1 cellular context compared by ENCODE assay signal in the genomic region with DNA sequence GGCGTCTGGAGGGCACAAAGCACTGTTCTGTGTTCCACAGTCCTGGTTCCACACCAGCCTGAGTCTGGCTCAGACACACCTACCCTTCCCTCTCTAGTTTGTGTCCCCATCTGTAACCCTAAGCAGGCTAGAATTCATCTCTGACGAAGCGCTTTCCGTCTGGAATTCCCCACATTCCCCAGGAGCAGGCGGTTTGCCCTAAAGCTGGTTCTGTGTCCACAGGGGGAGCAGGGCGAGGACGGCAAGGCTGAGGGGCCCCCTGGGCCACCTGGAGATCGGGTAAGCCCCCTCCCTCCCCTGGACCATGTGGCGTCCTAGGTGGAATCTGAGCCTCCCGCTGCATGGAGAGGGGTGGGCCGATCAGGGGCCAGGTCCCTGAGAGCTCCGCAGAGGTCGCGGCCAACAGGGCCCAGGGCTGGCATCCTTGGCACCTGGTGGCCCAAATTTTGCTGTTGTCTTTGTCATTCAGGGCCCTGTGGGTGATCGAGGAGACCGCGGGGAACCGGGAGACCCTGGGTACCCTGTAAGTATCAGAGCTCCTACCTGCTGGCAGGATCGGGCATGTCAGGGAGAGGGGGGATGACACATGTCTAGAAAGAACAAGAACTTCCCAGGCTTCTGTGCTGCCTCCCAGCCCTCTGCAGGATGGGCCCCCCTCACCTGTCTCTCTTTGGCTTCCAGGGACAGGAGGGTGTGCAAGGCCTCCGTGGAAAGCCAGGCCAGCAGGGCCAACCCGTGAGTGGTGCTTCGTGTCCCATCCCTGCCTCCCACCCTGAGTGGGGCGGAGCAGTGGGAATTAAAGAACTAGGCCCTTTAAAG.
TF ChIP-seq lines count a peak whose summit lies in the region.

No MANE protein-coding gene starts in this region.

TF ChIP-seq in A549, 52 proteins besides CTCF, POLR2A, EP300 and RAD21 (continued from another document):
- TF ChIP-seq, protein P1, sequence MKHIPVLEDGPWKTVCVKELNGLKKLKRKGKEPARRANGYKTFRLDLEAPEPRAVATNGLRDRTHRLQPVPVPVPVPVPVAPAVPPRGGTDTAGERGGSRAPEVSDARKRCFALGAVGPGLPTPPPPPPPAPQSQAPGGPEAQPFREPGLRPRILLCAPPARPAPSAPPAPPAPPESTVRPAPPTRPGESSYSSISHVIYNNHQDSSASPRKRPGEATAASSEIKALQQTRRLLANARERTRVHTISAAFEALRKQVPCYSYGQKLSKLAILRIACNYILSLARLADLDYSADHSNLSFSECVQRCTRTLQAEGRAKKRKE (CRISPR knock-in tag; IDR thresholded peaks at IDR 0.05; ENCODE audit: low read depth): peak; percentile 96
- TF ChIP-seq SREBF2 (IDR thresholded peaks at IDR 0.05): no peak
- no peak for TF ChIP-seq HEYL (CRISPR knock-in tag; IDR thresholded peaks at IDR 0.05)
- no peak for TF ChIP-seq CHD2 (IDR thresholded peaks at IDR 0.05; ENCODE audit: low read length, partially characterized antibody)
- TF ChIP-seq HOXB13 (CRISPR knock-in tag; IDR thresholded peaks at IDR 0.05; ENCODE audit: low read depth): peak; percentile 88; the same call in 1 of the 2 replicates
- no peak for TF ChIP-seq FOSL2 (IDR thresholded peaks at IDR 0.05)
- 0 out of 2 replicates have a peak, but pooled peaks have one; percentile 14 for TF ChIP-seq FOSL2 (CRISPR knock-in tag; IDR thresholded peaks at IDR 0.05)
- peak; percentile 29 for TF ChIP-seq MAFK (IDR thresholded peaks at IDR 0.05; ENCODE audit: partially characterized antibody)
TF ChIP-seq in A549: peak in this region for 11.
